In the genomic region with DNA sequence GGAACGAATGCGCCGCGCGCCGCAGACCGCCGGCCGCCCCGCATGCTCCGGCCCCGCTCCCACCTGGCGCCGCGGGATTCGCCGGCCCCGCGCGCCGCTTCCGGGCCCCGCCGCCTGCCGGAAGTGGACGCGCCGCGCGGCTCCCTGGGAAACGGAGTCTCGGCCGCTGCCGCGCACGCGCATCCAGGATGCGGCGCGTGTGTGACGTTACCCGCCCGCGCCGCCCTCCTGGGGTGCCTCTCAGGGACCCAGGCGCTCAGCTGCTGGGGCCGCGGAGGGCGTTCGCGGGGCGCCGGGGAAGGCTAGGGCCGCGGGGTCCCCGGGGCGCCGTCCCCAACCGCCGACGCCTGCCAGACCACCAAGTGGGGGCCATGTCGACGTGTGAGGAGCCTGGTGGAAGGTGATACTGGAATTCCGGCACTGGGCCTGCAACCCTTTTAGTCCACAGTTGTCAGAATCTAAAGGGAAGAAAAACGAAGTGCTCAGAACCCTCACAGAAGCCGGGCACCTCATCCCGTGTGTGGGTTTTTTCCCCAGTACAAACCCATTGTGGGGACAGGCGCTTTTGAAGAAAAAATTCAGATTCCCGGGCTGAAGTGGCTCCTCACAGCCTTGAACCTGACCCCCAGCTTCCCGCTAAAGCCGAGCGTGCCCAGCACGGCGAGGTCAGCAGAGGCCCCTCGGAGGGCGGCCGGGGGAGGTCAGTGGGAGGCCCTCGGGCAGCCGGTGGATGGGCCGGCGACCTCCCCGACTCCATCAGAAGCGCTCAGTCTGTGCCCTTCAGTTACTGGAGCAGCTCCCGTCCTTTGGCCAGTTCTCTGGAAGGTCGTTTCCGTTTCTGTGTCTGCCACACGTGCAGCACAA, we compare ENCODE assay signal across 1 cellular context.
TF ChIP-seq lines count a peak whose summit lies in the region.

A gene with protein sequence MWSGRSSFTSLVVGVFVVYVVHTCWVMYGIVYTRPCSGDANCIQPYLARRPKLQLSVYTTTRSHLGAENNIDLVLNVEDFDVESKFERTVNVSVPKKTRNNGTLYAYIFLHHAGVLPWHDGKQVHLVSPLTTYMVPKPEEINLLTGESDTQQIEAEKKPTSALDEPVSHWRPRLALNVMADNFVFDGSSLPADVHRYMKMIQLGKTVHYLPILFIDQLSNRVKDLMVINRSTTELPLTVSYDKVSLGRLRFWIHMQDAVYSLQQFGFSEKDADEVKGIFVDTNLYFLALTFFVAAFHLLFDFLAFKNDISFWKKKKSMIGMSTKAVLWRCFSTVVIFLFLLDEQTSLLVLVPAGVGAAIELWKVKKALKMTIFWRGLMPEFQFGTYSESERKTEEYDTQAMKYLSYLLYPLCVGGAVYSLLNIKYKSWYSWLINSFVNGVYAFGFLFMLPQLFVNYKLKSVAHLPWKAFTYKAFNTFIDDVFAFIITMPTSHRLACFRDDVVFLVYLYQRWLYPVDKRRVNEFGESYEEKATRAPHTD (minus strand): TSS at position 125 of the 864 bp plus-strand sequence. CDS start 258 bp downstream, outside the sequence.

TF ChIP-seq in HepG2, 621 proteins besides CTCF, POLR2A, EP300 and RAD21 (continued from another document and continues in another):
- TF ChIP-seq, protein P1, sequence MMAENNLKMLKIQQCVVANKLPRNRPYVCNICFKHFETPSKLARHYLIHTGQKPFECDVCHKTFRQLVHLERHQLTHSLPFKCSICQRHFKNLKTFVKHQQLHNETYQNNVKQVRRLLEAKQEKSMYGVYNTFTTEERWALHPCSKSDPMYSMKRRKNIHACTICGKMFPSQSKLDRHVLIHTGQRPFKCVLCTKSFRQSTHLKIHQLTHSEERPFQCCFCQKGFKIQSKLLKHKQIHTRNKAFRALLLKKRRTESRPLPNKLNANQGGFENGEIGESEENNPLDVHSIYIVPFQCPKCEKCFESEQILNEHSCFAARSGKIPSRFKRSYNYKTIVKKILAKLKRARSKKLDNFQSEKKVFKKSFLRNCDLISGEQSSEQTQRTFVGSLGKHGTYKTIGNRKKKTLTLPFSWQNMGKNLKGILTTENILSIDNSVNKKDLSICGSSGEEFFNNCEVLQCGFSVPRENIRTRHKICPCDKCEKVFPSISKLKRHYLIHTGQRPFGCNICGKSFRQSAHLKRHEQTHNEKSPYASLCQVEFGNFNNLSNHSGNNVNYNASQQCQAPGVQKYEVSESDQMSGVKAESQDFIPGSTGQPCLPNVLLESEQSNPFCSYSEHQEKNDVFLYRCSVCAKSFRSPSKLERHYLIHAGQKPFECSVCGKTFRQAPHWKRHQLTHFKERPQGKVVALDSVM (CRISPR knock-in tag; IDR thresholded peaks at IDR 0.05) = no peak
- TF ChIP-seq, protein P2, sequence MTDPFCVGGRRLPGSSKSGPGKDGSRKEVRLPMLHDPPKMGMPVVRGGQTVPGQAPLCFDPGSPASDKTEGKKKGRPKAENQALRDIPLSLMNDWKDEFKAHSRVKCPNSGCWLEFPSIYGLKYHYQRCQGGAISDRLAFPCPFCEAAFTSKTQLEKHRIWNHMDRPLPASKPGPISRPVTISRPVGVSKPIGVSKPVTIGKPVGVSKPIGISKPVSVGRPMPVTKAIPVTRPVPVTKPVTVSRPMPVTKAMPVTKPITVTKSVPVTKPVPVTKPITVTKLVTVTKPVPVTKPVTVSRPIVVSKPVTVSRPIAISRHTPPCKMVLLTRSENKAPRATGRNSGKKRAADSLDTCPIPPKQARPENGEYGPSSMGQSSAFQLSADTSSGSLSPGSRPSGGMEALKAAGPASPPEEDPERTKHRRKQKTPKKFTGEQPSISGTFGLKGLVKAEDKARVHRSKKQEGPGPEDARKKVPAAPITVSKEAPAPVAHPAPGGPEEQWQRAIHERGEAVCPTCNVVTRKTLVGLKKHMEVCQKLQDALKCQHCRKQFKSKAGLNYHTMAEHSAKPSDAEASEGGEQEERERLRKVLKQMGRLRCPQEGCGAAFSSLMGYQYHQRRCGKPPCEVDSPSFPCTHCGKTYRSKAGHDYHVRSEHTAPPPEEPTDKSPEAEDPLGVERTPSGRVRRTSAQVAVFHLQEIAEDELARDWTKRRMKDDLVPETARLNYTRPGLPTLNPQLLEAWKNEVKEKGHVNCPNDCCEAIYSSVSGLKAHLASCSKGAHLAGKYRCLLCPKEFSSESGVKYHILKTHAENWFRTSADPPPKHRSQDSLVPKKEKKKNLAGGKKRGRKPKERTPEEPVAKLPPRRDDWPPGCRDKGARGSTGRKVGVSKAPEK (CRISPR knock-in tag; IDR thresholded peaks at IDR 0.05; ENCODE audit: borderline replicate concordance) = no peak
- no peak for TF ChIP-seq ZNF235 (CRISPR knock-in tag; IDR thresholded peaks at IDR 0.05; ENCODE audit: borderline replicate concordance)
- TF ChIP-seq EEA1 (CRISPR knock-in tag; IDR thresholded peaks at IDR 0.05; ENCODE audit: borderline replicate concordance) = peak; percentile 24; the same call in 1 of the 2 replicates
- TF ChIP-seq ZNF430 (CRISPR knock-in tag; IDR thresholded peaks at IDR 0.05) = no peak
- TF ChIP-seq, protein P3, sequence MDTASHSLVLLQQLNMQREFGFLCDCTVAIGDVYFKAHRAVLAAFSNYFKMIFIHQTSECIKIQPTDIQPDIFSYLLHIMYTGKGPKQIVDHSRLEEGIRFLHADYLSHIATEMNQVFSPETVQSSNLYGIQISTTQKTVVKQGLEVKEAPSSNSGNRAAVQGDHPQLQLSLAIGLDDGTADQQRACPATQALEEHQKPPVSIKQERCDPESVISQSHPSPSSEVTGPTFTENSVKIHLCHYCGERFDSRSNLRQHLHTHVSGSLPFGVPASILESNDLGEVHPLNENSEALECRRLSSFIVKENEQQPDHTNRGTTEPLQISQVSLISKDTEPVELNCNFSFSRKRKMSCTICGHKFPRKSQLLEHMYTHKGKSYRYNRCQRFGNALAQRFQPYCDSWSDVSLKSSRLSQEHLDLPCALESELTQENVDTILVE (CRISPR knock-in tag; IDR thresholded peaks at IDR 0.05) = no peak; the same call in 1 of the 2 replicates
- TF ChIP-seq ZNF224 (CRISPR knock-in tag; IDR thresholded peaks at IDR 0.05) = no peak
- no peak for TF ChIP-seq HHEX (CRISPR knock-in tag; IDR thresholded peaks at IDR 0.05)
- TF ChIP-seq, protein P4, sequence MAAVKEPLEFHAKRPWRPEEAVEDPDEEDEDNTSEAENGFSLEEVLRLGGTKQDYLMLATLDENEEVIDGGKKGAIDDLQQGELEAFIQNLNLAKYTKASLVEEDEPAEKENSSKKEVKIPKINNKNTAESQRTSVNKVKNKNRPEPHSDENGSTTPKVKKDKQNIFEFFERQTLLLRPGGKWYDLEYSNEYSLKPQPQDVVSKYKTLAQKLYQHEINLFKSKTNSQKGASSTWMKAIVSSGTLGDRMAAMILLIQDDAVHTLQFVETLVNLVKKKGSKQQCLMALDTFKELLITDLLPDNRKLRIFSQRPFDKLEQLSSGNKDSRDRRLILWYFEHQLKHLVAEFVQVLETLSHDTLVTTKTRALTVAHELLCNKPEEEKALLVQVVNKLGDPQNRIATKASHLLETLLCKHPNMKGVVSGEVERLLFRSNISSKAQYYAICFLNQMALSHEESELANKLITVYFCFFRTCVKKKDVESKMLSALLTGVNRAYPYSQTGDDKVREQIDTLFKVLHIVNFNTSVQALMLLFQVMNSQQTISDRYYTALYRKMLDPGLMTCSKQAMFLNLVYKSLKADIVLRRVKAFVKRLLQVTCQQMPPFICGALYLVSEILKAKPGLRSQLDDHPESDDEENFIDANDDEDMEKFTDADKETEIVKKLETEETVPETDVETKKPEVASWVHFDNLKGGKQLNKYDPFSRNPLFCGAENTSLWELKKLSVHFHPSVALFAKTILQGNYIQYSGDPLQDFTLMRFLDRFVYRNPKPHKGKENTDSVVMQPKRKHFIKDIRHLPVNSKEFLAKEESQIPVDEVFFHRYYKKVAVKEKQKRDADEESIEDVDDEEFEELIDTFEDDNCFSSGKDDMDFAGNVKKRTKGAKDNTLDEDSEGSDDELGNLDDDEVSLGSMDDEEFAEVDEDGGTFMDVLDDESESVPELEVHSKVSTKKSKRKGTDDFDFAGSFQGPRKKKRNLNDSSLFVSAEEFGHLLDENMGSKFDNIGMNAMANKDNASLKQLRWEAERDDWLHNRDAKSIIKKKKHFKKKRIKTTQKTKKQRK (IDR thresholded peaks at IDR 0.05; ENCODE audit: low read length) = no peak
- no peak for TF ChIP-seq ZNF572 (CRISPR knock-in tag; IDR thresholded peaks at IDR 0.05)
- TF ChIP-seq ZNF749 (CRISPR knock-in tag; IDR thresholded peaks at IDR 0.05; ENCODE audit: borderline replicate concordance) = peak; percentile 63; the same call in 1 of the 2 replicates
- no peak for TF ChIP-seq ZNF672 (CRISPR knock-in tag; IDR thresholded peaks at IDR 0.05)
- TF ChIP-seq SP2 (CRISPR knock-in tag; IDR thresholded peaks at IDR 0.05) = no peak
- TF ChIP-seq SIN3A (IDR thresholded peaks at IDR 0.05; ENCODE audit: borderline replicate concordance, low read depth, low read length) = peak; percentile 71
- TF ChIP-seq, protein P5, sequence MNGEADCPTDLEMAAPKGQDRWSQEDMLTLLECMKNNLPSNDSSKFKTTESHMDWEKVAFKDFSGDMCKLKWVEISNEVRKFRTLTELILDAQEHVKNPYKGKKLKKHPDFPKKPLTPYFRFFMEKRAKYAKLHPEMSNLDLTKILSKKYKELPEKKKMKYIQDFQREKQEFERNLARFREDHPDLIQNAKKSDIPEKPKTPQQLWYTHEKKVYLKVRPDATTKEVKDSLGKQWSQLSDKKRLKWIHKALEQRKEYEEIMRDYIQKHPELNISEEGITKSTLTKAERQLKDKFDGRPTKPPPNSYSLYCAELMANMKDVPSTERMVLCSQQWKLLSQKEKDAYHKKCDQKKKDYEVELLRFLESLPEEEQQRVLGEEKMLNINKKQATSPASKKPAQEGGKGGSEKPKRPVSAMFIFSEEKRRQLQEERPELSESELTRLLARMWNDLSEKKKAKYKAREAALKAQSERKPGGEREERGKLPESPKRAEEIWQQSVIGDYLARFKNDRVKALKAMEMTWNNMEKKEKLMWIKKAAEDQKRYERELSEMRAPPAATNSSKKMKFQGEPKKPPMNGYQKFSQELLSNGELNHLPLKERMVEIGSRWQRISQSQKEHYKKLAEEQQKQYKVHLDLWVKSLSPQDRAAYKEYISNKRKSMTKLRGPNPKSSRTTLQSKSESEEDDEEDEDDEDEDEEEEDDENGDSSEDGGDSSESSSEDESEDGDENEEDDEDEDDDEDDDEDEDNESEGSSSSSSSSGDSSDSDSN (CRISPR knock-in tag; IDR thresholded peaks at IDR 0.05) = peak; percentile 45; the same call in 1 of the 2 replicates
- no peak for TF ChIP-seq CENPX (CRISPR knock-in tag; IDR thresholded peaks at IDR 0.05)
- TF ChIP-seq, protein P6, sequence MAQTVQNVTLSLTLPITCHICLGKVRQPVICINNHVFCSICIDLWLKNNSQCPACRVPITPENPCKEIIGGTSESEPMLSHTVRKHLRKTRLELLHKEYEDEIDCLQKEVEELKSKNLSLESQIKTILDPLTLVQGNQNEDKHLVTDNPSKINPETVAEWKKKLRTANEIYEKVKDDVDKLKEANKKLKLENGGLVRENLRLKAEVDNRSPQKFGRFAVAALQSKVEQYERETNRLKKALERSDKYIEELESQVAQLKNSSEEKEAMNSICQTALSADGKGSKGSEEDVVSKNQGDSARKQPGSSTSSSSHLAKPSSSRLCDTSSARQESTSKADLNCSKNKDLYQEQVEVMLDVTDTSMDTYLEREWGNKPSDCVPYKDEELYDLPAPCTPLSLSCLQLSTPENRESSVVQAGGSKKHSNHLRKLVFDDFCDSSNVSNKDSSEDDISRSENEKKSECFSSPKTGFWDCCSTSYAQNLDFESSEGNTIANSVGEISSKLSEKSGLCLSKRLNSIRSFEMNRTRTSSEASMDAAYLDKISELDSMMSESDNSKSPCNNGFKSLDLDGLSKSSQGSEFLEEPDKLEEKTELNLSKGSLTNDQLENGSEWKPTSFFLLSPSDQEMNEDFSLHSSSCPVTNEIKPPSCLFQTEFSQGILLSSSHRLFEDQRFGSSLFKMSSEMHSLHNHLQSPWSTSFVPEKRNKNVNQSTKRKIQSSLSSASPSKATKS (CRISPR knock-in tag; IDR thresholded peaks at IDR 0.05) = no peak
- TF ChIP-seq, protein P7, sequence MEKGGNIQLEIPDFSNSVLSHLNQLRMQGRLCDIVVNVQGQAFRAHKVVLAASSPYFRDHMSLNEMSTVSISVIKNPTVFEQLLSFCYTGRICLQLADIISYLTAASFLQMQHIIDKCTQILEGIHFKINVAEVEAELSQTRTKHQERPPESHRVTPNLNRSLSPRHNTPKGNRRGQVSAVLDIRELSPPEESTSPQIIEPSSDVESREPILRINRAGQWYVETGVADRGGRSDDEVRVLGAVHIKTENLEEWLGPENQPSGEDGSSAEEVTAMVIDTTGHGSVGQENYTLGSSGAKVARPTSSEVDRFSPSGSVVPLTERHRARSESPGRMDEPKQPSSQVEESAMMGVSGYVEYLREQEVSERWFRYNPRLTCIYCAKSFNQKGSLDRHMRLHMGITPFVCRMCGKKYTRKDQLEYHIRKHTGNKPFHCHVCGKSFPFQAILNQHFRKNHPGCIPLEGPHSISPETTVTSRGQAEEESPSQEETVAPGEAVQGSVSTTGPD (CRISPR knock-in tag; IDR thresholded peaks at IDR 0.05) = no peak
- no peak for TF ChIP-seq ZNF367 (CRISPR knock-in tag; IDR thresholded peaks at IDR 0.05; ENCODE audit: borderline replicate concordance)
- no peak for TF ChIP-seq AHR (CRISPR knock-in tag; IDR thresholded peaks at IDR 0.05)
- no peak for TF ChIP-seq FOXK2 (IDR thresholded peaks at IDR 0.05)
- TF ChIP-seq, protein P8, sequence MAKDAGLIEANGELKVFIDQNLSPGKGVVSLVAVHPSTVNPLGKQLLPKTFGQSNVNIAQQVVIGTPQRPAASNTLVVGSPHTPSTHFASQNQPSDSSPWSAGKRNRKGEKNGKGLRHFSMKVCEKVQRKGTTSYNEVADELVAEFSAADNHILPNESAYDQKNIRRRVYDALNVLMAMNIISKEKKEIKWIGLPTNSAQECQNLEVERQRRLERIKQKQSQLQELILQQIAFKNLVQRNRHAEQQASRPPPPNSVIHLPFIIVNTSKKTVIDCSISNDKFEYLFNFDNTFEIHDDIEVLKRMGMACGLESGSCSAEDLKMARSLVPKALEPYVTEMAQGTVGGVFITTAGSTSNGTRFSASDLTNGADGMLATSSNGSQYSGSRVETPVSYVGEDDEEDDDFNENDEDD (CRISPR knock-in tag; IDR thresholded peaks at IDR 0.05; ENCODE audit: borderline replicate concordance) = peak; percentile 14; the same call in 1 of the 2 replicates
- TF ChIP-seq ZFP82 (CRISPR knock-in tag; IDR thresholded peaks at IDR 0.05; ENCODE audit: borderline replicate concordance) = no peak
- TF ChIP-seq MATR3 (CRISPR knock-in tag; IDR thresholded peaks at IDR 0.05) = no peak
- no peak for TF ChIP-seq ZKSCAN8 (CRISPR knock-in tag; IDR thresholded peaks at IDR 0.05; ENCODE audit: borderline replicate concordance)
- TF ChIP-seq ZNF790 (CRISPR knock-in tag; IDR thresholded peaks at IDR 0.05; ENCODE audit: borderline replicate concordance) = peak; percentile 61; the same call in 1 of the 2 replicates
- no peak for TF ChIP-seq SAFB2 (CRISPR knock-in tag; IDR thresholded peaks at IDR 0.05; ENCODE audit: borderline replicate concordance, low read depth)
- TF ChIP-seq ZNF577 (CRISPR knock-in tag; IDR thresholded peaks at IDR 0.05; ENCODE audit: borderline replicate concordance, low read depth) = no peak
- TF ChIP-seq ARID2 (CRISPR knock-in tag; IDR thresholded peaks at IDR 0.05; ENCODE audit: borderline replicate concordance) = no peak
- TF ChIP-seq, protein P9, sequence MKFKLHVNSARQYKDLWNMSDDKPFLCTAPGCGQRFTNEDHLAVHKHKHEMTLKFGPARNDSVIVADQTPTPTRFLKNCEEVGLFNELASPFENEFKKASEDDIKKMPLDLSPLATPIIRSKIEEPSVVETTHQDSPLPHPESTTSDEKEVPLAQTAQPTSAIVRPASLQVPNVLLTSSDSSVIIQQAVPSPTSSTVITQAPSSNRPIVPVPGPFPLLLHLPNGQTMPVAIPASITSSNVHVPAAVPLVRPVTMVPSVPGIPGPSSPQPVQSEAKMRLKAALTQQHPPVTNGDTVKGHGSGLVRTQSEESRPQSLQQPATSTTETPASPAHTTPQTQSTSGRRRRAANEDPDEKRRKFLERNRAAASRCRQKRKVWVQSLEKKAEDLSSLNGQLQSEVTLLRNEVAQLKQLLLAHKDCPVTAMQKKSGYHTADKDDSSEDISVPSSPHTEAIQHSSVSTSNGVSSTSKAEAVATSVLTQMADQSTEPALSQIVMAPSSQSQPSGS (CRISPR knock-in tag; IDR thresholded peaks at IDR 0.05) = no peak
- no peak for TF ChIP-seq GATA4 (IDR thresholded peaks at IDR 0.05; ENCODE audit: borderline replicate concordance, low read depth)
